In genomic region chr12:122876281-122876680, GRCh38 we compare ENCODE assay signal across 8 cellular contexts. TPM values are rescaled to one million over a fixed set of nuclear protein-coding genes. Genes with fewer than 3 reads are reported as not detected.
A peak's percentile ranks its signal among the peaks of the same experiment; 100 is the strongest.
DNase-seq lines count a peak whose midpoint lies in the region; ATAC-seq, FAIRE-seq and TF ChIP-seq lines count a peak whose summit lies in the region.
"Not testable (repeated sequence)": the region's sequence is repeated elsewhere in the genome, so short reads cannot be mapped to it uniquely, and the experiment has no call there.

No MANE protein-coding gene starts in this region.

- CTCF ChIA-PET in T-cell (lab: Charles Lee): interaction anchor here (0.6 kb wide), 2 partner anchors 239 to 584 kb away, joined by 3 read pairs; no protein-coding TSS in a partner anchor

- POLR2A ChIA-PET in T-cell (lab: Charles Lee): interaction anchor here in 1 of 2 donors (1.6 kb wide), 1 partner anchor 12 kb away, joined by 13 read pairs; no protein-coding TSS in a partner anchor

- not testable (repeated sequence) for H3K4me3 ChIP-seq in BLaER1; astrocyte (ENCODE audit: insufficient read depth, low read depth, low read length); left ventricle myocardium inferior

- not testable (repeated sequence) for H3K27me3 ChIP-seq in BLaER1; astrocyte (ENCODE audit: insufficient read depth, low read length); left ventricle myocardium inferior (ENCODE audit: low read depth)

- peaks cover 51% of the 10 kb centered on the region for H4K20me1 ChIP-seq in BLaER1
- peaks cover 81% of the 10 kb centered on the region for H4K20me1 ChIP-seq in astrocyte (ENCODE audit: insufficient read depth, low read length)

- H3K4me1 ChIP-seq in BLaER1 (peaks cover 94% of the 10 kb centered on the region), astrocyte (ENCODE audit: insufficient read depth, low read length) (peaks cover 42% of the 10 kb centered on the region), left ventricle myocardium inferior (peaks cover 100% of the 10 kb centered on the region)

- not testable (repeated sequence) for H2AFZ ChIP-seq in astrocyte (ENCODE audit: low read depth, low read length)

- H3K4me2 ChIP-seq in BLaER1 (peak overlapping the region; percentile 94), astrocyte (ENCODE audit: low read length) (peak overlapping the region; percentile 23)

- peaks cover 99% of the 10 kb centered on the region for H3K79me2 ChIP-seq in astrocyte (ENCODE audit: insufficient read depth, low read length)

- not testable (repeated sequence) for H3K36me3 Mint-ChIP-seq in HFFc6 (ENCODE audit: low read depth); astrocyte (ENCODE audit: low read depth, unreplicated experiment); neural crest cell (ENCODE audit: low read depth)
- H3K36me3 Mint-ChIP-seq in T-cell: peaks cover 30% of the 10 kb centered on the region
- peaks cover 38% of the 10 kb centered on the region for H3K36me3 Mint-ChIP-seq in activated T-helper 1 cell treated with anti-CD3 and anti-CD28 coated beads, Interleukin-12 subunit alpha, Interleukin-12 subunit beta, Interleukin-2, Interleukin-4 antibody, amounts not matched to agents 30 ng/mL and 10 ng/mL and 1 ng/mL, durations not matched to agents 14 hours and 24 hours and 36 hours (ENCODE audit: low read depth)
- peaks cover 15 to 36% of the 10 kb centered on the region in 2 donors for H3K36me3 Mint-ChIP-seq in stimulated activated naive B cell treated with anti-CD40 and anti-IgM and Interleukin-4, amounts not matched to agents 10 μg/mL and 1 μg/mL and 100 μg/mL, for 72 hours

- not testable (repeated sequence) for DNase-seq in HFFc6; T-cell; activated T-helper 1 cell treated with anti-CD3 and anti-CD28 coated beads, Interleukin-12 subunit alpha, Interleukin-12 subunit beta, Interleukin-2, Interleukin-4 antibody, amounts not matched to agents 30 ng/mL and 10 ng/mL and 1 ng/mL, durations not matched to agents 14 hours and 24 hours and 36 hours (ENCODE audit: low spot score); astrocyte (ENCODE audit: low read depth); left ventricle myocardium inferior; neural crest cell (ENCODE audit: low read depth, low spot score); stimulated activated naive B cell treated with anti-CD40 and anti-IgM and Interleukin-4, amounts not matched to agents 10 μg/mL and 1 μg/mL and 100 μg/mL, for 72 hours

- H3K9me3 ChIP-seq in BLaER1; astrocyte (ENCODE audit: insufficient read depth, low read depth, low read length); left ventricle myocardium inferior (replicated peaks): not testable (repeated sequence)

- not testable (repeated sequence) for FAIRE-seq in astrocyte (lab: Jason Lieb, UNC)

- peak overlapping the region; percentile 79 for H3K27ac Mint-ChIP-seq in HFFc6
- H3K27ac Mint-ChIP-seq in T-cell: peak overlapping the region; percentile 83 to 88
- H3K27ac Mint-ChIP-seq in activated T-helper 1 cell treated with anti-CD3 and anti-CD28 coated beads, Interleukin-12 subunit alpha, Interleukin-12 subunit beta, Interleukin-2, Interleukin-4 antibody, amounts not matched to agents 30 ng/mL and 10 ng/mL and 1 ng/mL, durations not matched to agents 14 hours and 24 hours and 36 hours; astrocyte (ENCODE audit: unreplicated experiment); neural crest cell (ENCODE audit: unreplicated experiment): not testable (repeated sequence)
- H3K27ac Mint-ChIP-seq in stimulated activated naive B cell treated with anti-CD40 and anti-IgM and Interleukin-4, amounts not matched to agents 10 μg/mL and 1 μg/mL and 100 μg/mL, for 72 hours: peak overlapping the region; percentile 51

- not testable (repeated sequence) for ATAC-seq in T-cell (replicated peaks in 1 of 4); stimulated activated naive B cell treated with anti-CD40 and anti-IgM and Interleukin-4, amounts not matched to agents 10 μg/mL and 1 μg/mL and 100 μg/mL, for 72 hours (replicated peaks)

- not testable (repeated sequence) for H3K9me3 Mint-ChIP-seq in HFFc6; T-cell; activated T-helper 1 cell treated with anti-CD3 and anti-CD28 coated beads, Interleukin-12 subunit alpha, Interleukin-12 subunit beta, Interleukin-2, Interleukin-4 antibody, amounts not matched to agents 30 ng/mL and 10 ng/mL and 1 ng/mL, durations not matched to agents 14 hours and 24 hours and 36 hours; astrocyte (ENCODE audit: unreplicated experiment); neural crest cell; stimulated activated naive B cell treated with anti-CD40 and anti-IgM and Interleukin-4, amounts not matched to agents 10 μg/mL and 1 μg/mL and 100 μg/mL, for 72 hours

- not testable (repeated sequence) for TF ChIP-seq CTCF in HFFc6 (IDR thresholded peaks at IDR 0.05); astrocyte (IDR thresholded peaks at IDR 0.05; ENCODE audit: insufficient read depth, low read depth, low read length); left ventricle myocardium inferior (IDR thresholded peaks at IDR 0.05; ENCODE audit: borderline replicate concordance); neural crest cell (conservative IDR thresholded peaks at IDR 0.05)

- H3K36me3 ChIP-seq in BLaER1: 0 out of 2 replicates have a peak, but pooled peaks cover 27% of the 10 kb centered on the region
- H3K36me3 ChIP-seq in astrocyte (ENCODE audit: insufficient read depth, low read length); left ventricle myocardium inferior: not testable (repeated sequence)

- H3K9ac ChIP-seq in BLaER1: peak overlapping the region; percentile 30
- not testable (repeated sequence) for H3K9ac ChIP-seq in astrocyte (ENCODE audit: low read length)

- intact Hi-C loops in activated T-helper 1 cell treated with anti-CD3 and anti-CD28 coated beads, Interleukin-12 subunit alpha, Interleukin-12 subunit beta, Interleukin-2, Interleukin-4 antibody, amounts not matched to agents 30 ng/mL and 10 ng/mL and 1 ng/mL, durations not matched to agents 14 hours and 24 hours and 36 hours (cut with micrococcal nuclease): loop anchor here (1.0 kb wide), 2 partner anchors 11 to 22 kb away; no protein-coding TSS in a partner anchor
- intact Hi-C loops in left ventricle myocardium inferior (cut with micrococcal nuclease): not testable (repeated sequence)

- H3K4me3 Mint-ChIP-seq in HFFc6; astrocyte (ENCODE audit: unreplicated experiment): not testable (repeated sequence)
- H3K4me3 Mint-ChIP-seq in T-cell: peak overlapping the region in 2 of 3 donors; percentile 29 to 53
- peak overlapping the region; percentile 52 for H3K4me3 Mint-ChIP-seq in activated T-helper 1 cell treated with anti-CD3 and anti-CD28 coated beads, Interleukin-12 subunit alpha, Interleukin-12 subunit beta, Interleukin-2, Interleukin-4 antibody, amounts not matched to agents 30 ng/mL and 10 ng/mL and 1 ng/mL, durations not matched to agents 14 hours and 24 hours and 36 hours
- H3K4me3 Mint-ChIP-seq in neural crest cell: peak overlapping the region; percentile 28
- peak overlapping the region in 1 of 2 donors; percentile 30 for H3K4me3 Mint-ChIP-seq in stimulated activated naive B cell treated with anti-CD40 and anti-IgM and Interleukin-4, amounts not matched to agents 10 μg/mL and 1 μg/mL and 100 μg/mL, for 72 hours

- H3K4me1 Mint-ChIP-seq in HFFc6 (ENCODE audit: low read depth) (peaks cover 75% of the 10 kb centered on the region), T-cell (peaks cover 95% of the 10 kb centered on the region in 3 donors), astrocyte (ENCODE audit: low read depth, unreplicated experiment) (peaks cover 48% of the 10 kb centered on the region), neural crest cell (peaks cover 77% of the 10 kb centered on the region)
- peaks cover 92% of the 10 kb centered on the region for H3K4me1 Mint-ChIP-seq in activated T-helper 1 cell treated with anti-CD3 and anti-CD28 coated beads, Interleukin-12 subunit alpha, Interleukin-12 subunit beta, Interleukin-2, Interleukin-4 antibody, amounts not matched to agents 30 ng/mL and 10 ng/mL and 1 ng/mL, durations not matched to agents 14 hours and 24 hours and 36 hours (ENCODE audit: low read depth)
- H3K4me1 Mint-ChIP-seq in stimulated activated naive B cell treated with anti-CD40 and anti-IgM and Interleukin-4, amounts not matched to agents 10 μg/mL and 1 μg/mL and 100 μg/mL, for 72 hours: peaks cover 71 to 96% of the 10 kb centered on the region in 2 donors

- not testable (repeated sequence) for H3K27me3 Mint-ChIP-seq in HFFc6 (ENCODE audit: insufficient read depth); T-cell; astrocyte (ENCODE audit: low read depth, unreplicated experiment); neural crest cell (ENCODE audit: low read depth); stimulated activated naive B cell treated with anti-CD40 and anti-IgM and Interleukin-4, amounts not matched to agents 10 μg/mL and 1 μg/mL and 100 μg/mL, for 72 hours
- H3K27me3 Mint-ChIP-seq in activated T-helper 1 cell treated with anti-CD3 and anti-CD28 coated beads, Interleukin-12 subunit alpha, Interleukin-12 subunit beta, Interleukin-2, Interleukin-4 antibody, amounts not matched to agents 30 ng/mL and 10 ng/mL and 1 ng/mL, durations not matched to agents 14 hours and 24 hours and 36 hours (ENCODE audit: insufficient read depth): peaks cover 11% of the 10 kb centered on the region

- peak overlapping the region; percentile 70 for H3K27ac ChIP-seq in BLaER1
- not testable (repeated sequence) for H3K27ac ChIP-seq in astrocyte (ENCODE audit: low read depth, low read length)
- H3K27ac ChIP-seq in left ventricle myocardium inferior (replicated peaks): peak overlapping the region; percentile 43

RNA-seq across cellular contexts. Expression of gene VPS37B, which starts 19.6 kb away (rescaled TPM):
- 10 to 100 TPM; 26.4 to 33.1 (median 28.1) TPM for total RNA-seq in HFFc6 (2021; fragmentation: NEBNext Ultra II Directional; extraction: Animal tissue kit (Norgen Biotek cat#: 25700))
- total RNA-seq in T-cell: 10 to 100 TPM; 25.9 to 85.8 (median 34.6) TPM
- total RNA-seq in activated T-helper 1 cell treated with anti-CD3 and anti-CD28 coated beads, Interleukin-12 subunit alpha, Interleukin-12 subunit beta, Interleukin-2, Interleukin-4 antibody, amounts not matched to agents 30 ng/mL and 10 ng/mL and 1 ng/mL, durations not matched to agents 14 hours and 24 hours and 36 hours: 12.7 and 14.3 TPM in 2 replicates
- total RNA-seq in astrocyte: 27.1 and 31.4 TPM in 2 replicates
- total RNA-seq in left ventricle myocardium inferior: 13.3 TPM
- 40.9 and 41.5 TPM in 2 replicates for total RNA-seq in neural crest cell

RNA-seq across cellular contexts. Expression of gene HIP1R, which starts 41.0 kb away (rescaled TPM):
- total RNA-seq in HFFc6 (2021; fragmentation: NEBNext Ultra II Directional; extraction: Animal tissue kit (Norgen Biotek cat#: 25700)): 1 to 10 TPM; 6.7 to 9.8 (median 8.4) TPM
- total RNA-seq in T-cell: 100 to 1,000 TPM; 108 to 123 (median 116) TPM
- 26.6 and 29.5 TPM in 2 replicates for total RNA-seq in activated T-helper 1 cell treated with anti-CD3 and anti-CD28 coated beads, Interleukin-12 subunit alpha, Interleukin-12 subunit beta, Interleukin-2, Interleukin-4 antibody, amounts not matched to agents 30 ng/mL and 10 ng/mL and 1 ng/mL, durations not matched to agents 14 hours and 24 hours and 36 hours
- total RNA-seq in astrocyte: 21.3 and 22.2 TPM in 2 replicates
- 11.2 TPM for total RNA-seq in left ventricle myocardium inferior
- 20.7 and 23.2 TPM in 2 replicates for total RNA-seq in neural crest cell
